1 cellular context compared by ENCODE assay signal in genomic region chr19:19776206-19777008, GRCh38.
A peak's percentile ranks its signal among the peaks of the same experiment; 100 is the strongest.
TF ChIP-seq lines count a peak whose summit lies in the region.

No MANE protein-coding gene starts in this region.

TF ChIP-seq in H1, 55 proteins besides CTCF, POLR2A, EP300 and RAD21 (continued from another document):
- 0 out of 2 replicates have a peak, but pooled peaks have one; percentile 39 for TF ChIP-seq ATF2 (IDR thresholded peaks at IDR 0.05; ENCODE audit: low read length)
- peak; percentile 69 for TF ChIP-seq MAX (IDR thresholded peaks at IDR 0.05)
- no peak for TF ChIP-seq USF2 (IDR thresholded peaks at IDR 0.05; ENCODE audit: low read length)
- no peak for TF ChIP-seq BRCA1 (IDR thresholded peaks at IDR 0.05; ENCODE audit: low read depth, low read length)
- TF ChIP-seq CHD1 (IDR thresholded peaks at IDR 0.05; ENCODE audit: low read depth, low read length) = no peak
- TF ChIP-seq KDM1A (IDR thresholded peaks at IDR 0.05; ENCODE audit: borderline replicate concordance, low read length) = no peak
- peak; percentile 46; the same call in 1 of the 2 replicates for TF ChIP-seq CHD2 (IDR thresholded peaks at IDR 0.05; ENCODE audit: low read length)
- peak; percentile 88 for TF ChIP-seq SIX5 (IDR thresholded peaks at IDR 0.05; ENCODE audit: low read depth, low read length)
- no peak for TF ChIP-seq EGR1 (IDR thresholded peaks at IDR 0.05; ENCODE audit: borderline replicate concordance, low read depth, low read length)
- no peak for TF ChIP-seq TCF12 (IDR thresholded peaks at IDR 0.05; ENCODE audit: low read depth, low read length)
- no peak for TF ChIP-seq RFX5 (IDR thresholded peaks at IDR 0.05; ENCODE audit: borderline replicate concordance, low read depth, low read length)
- TF ChIP-seq JUN (IDR thresholded peaks at IDR 0.05; ENCODE audit: low read depth, low read length) = no peak
- TF ChIP-seq GABPA (IDR thresholded peaks at IDR 0.05; ENCODE audit: borderline replicate concordance, insufficient read depth, low read length) = no peak
- TF ChIP-seq YY1 (IDR thresholded peaks at IDR 0.05; ENCODE audit: low read depth, low read length) = peak; percentile 77; the same call in 1 of the 2 replicates
- TF ChIP-seq E2F6 (IDR thresholded peaks at IDR 0.05) = no peak; the same call in 1 of the 2 replicates
- no peak for TF ChIP-seq FOSL1 (IDR thresholded peaks at IDR 0.05; ENCODE audit: insufficient read depth, low read depth, low read length)
- peak; percentile 65 for TF ChIP-seq SAP30 (IDR thresholded peaks at IDR 0.05; ENCODE audit: insufficient read depth, insufficient replicate concordance, low read length)
- no peak for TF ChIP-seq TAF7 (optimal IDR thresholded peaks at IDR 0.05; ENCODE audit: borderline replicate concordance, low read depth, low read length)
- TF ChIP-seq CREB1 (IDR thresholded peaks at IDR 0.05) = peak; percentile 86
